ENCODE assay signal across 1 cellular context in the genomic region with DNA sequence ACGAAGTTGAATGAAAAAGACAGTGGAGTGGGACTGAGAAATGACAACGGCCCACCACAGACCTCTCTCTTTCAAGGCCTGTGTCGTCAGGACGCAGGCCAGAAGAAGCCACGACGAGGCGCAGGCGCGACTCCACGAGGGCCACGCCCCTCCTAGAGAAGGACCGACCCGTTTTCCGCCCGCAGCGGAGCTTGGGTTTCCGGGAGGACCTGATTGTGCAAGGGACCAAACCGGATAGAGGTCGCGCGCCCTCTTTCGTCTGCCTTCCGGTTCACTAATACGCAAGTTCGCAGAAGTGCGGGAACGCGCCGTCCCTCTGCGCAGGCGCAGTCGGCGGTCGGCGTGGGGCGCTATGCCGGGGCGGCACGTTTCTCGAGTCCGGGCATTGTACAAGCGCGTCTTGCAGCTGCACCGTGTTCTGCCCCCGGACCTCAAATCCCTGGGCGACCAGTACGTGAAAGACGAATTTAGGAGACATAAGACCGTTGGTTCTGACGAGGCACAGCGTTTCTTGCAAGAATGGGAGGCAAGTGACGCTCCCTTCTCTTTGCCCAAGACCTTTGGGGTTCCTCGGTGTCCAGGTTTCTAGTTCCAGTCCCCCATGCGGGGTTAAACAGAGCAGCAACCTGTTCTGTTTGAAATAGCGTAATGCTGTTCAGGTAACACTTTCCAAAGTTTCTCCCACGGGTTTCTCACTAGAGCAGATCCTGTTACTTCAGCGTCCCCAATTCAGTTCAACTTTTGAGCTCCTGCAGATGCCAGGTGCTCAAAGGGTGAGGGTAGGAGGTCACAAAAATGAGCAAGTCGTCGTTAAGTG.
TF ChIP-seq lines count a peak whose summit lies in the region.

A gene (plus strand): TSS at position 327 of the 817 bp plus-strand sequence. CDS start 26 bp downstream, at position 353.

TF ChIP-seq in H1, 55 proteins besides CTCF, POLR2A, EP300 and RAD21:
- TF ChIP-seq RFX5 (IDR thresholded peaks at IDR 0.05; ENCODE audit: borderline replicate concordance, low read depth, low read length) (0 out of 2 replicates have a peak, but pooled peaks have one; percentile 30), CTBP2 (IDR thresholded peaks at IDR 0.05; ENCODE audit: borderline replicate concordance, insufficient read depth, insufficient read length, low read length) (no peak), EGR1 (IDR thresholded peaks at IDR 0.05; ENCODE audit: borderline replicate concordance, low read depth, low read length) (0 out of 2 replicates have a peak, but pooled peaks have one; percentile 16), SP4 (IDR thresholded peaks at IDR 0.05; ENCODE audit: low read length) (peak; percentile 49; the same call in 1 of the 2 replicates), BACH1 (IDR thresholded peaks at IDR 0.05; ENCODE audit: low read length) (peak; percentile 53; the same call in 1 of the 2 replicates), KDM4A (IDR thresholded peaks at IDR 0.05; ENCODE audit: low read depth, low read length, severe bottlenecking) (peak; percentile 72), KDM1A (IDR thresholded peaks at IDR 0.05; ENCODE audit: borderline replicate concordance, low read length) (no peak), RNF2 (IDR thresholded peaks at IDR 0.05; ENCODE audit: borderline replicate concordance, low read depth, low read length, missing control alignments, poor library complexity, severe bottlenecking) (no peak), CEBPB (IDR thresholded peaks at IDR 0.05; ENCODE audit: low read depth, low read length) (peak; percentile 92), POU5F1 (IDR thresholded peaks at IDR 0.05; ENCODE audit: low read depth, low read length) (no peak), CBX8 (IDR thresholded peaks at IDR 0.05; ENCODE audit: borderline replicate concordance, low read depth, low read length) (no peak), TAF1 (IDR thresholded peaks at IDR 0.05; ENCODE audit: low read depth, low read length) (peak; percentile 92), NRF1 (IDR thresholded peaks at IDR 0.05; ENCODE audit: low read depth, low read length) (peak; percentile 66), GABPA (IDR thresholded peaks at IDR 0.05; ENCODE audit: borderline replicate concordance, insufficient read depth, low read length) (peak; percentile 98), ASH2L (IDR thresholded peaks at IDR 0.05; ENCODE audit: low read length) (peak; percentile 97), SIN3A (conservative IDR thresholded peaks at IDR 0.05 in 1 of 2, IDR thresholded peaks at IDR 0.05 in 1 of 2; ENCODE audit: low read depth in 1 of 2, low read length in 2 of 2) (peak; percentile 51 to 86; a peak in 2 of 4 replicates), YY1 (IDR thresholded peaks at IDR 0.05; ENCODE audit: low read depth, low read length) (peak; percentile 66), CHD2 (IDR thresholded peaks at IDR 0.05; ENCODE audit: low read length) (peak; percentile 64; the same call in 1 of the 2 replicates), RXRA (IDR thresholded peaks at IDR 0.05; ENCODE audit: insufficient read depth, low read depth, low read length) (no peak), FOSL1 (IDR thresholded peaks at IDR 0.05; ENCODE audit: insufficient read depth, low read depth, low read length) (no peak), TAF7 (optimal IDR thresholded peaks at IDR 0.05; ENCODE audit: borderline replicate concordance, low read depth, low read length) (peak; percentile 64), POLR2AphosphoS5 (IDR thresholded peaks at IDR 0.05; ENCODE audit: low read depth, low read length) (peak; percentile 96), TEAD4 (IDR thresholded peaks at IDR 0.05; ENCODE audit: low read depth, low read length) (peak; percentile 2; the same call in 1 of the 2 replicates), PHF8 (conservative IDR thresholded peaks at IDR 0.05; ENCODE audit: low read depth, low read length) (peak; percentile 92), RBBP5 (IDR thresholded peaks at IDR 0.05; ENCODE audit: borderline replicate concordance, low read depth, low read length) (peak; percentile 96), KDM5A (IDR thresholded peaks at IDR 0.05; ENCODE audit: low read length) (peak; percentile 46; the same call in 1 of the 2 replicates), TBP (IDR thresholded peaks at IDR 0.05; ENCODE audit: low read depth, low read length) (peak; percentile 79), CREB1 (IDR thresholded peaks at IDR 0.05) (peak; percentile 93), SIRT6 (IDR thresholded peaks at IDR 0.05; ENCODE audit: low read length) (no peak), JUND (IDR thresholded peaks at IDR 0.05; ENCODE audit: low read length) (peak; percentile 49; the same call in 1 of the 2 replicates), CHD1 (IDR thresholded peaks at IDR 0.05; ENCODE audit: low read depth, low read length) (no peak), SRF (IDR thresholded peaks at IDR 0.05; ENCODE audit: low read depth, low read length) (peak; percentile 63; the same call in 1 of the 2 replicates), JUN (IDR thresholded peaks at IDR 0.05; ENCODE audit: low read depth, low read length) (peak; percentile 32; the same call in 1 of the 2 replicates), SAP30 (IDR thresholded peaks at IDR 0.05; ENCODE audit: insufficient read depth, insufficient replicate concordance, low read length) (no peak), SP1 (IDR thresholded peaks at IDR 0.05; ENCODE audit: low read depth, low read length) (peak; percentile 87), HDAC2 (IDR thresholded peaks at IDR 0.05; ENCODE audit: borderline replicate concordance in 1 of 2, low read depth in 2 of 2, low read length in 2 of 2) (no peak), TCF12 (IDR thresholded peaks at IDR 0.05; ENCODE audit: low read depth, low read length) (0 out of 2 replicates have a peak, but pooled peaks have one; percentile 25), GTF2F1 (IDR thresholded peaks at IDR 0.05; ENCODE audit: borderline replicate concordance, low read depth, low read length) (0 out of 2 replicates have a peak, but pooled peaks have one; percentile 72)
- TF ChIP-seq, protein P1, sequence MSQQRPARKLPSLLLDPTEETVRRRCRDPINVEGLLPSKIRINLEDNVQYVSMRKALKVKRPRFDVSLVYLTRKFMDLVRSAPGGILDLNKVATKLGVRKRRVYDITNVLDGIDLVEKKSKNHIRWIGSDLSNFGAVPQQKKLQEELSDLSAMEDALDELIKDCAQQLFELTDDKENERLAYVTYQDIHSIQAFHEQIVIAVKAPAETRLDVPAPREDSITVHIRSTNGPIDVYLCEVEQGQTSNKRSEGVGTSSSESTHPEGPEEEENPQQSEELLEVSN (IDR thresholded peaks at IDR 0.05): peak; percentile 84
- TF ChIP-seq, protein P2, sequence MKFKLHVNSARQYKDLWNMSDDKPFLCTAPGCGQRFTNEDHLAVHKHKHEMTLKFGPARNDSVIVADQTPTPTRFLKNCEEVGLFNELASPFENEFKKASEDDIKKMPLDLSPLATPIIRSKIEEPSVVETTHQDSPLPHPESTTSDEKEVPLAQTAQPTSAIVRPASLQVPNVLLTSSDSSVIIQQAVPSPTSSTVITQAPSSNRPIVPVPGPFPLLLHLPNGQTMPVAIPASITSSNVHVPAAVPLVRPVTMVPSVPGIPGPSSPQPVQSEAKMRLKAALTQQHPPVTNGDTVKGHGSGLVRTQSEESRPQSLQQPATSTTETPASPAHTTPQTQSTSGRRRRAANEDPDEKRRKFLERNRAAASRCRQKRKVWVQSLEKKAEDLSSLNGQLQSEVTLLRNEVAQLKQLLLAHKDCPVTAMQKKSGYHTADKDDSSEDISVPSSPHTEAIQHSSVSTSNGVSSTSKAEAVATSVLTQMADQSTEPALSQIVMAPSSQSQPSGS (IDR thresholded peaks at IDR 0.05; ENCODE audit: low read length): no peak
- TF ChIP-seq, protein P3, sequence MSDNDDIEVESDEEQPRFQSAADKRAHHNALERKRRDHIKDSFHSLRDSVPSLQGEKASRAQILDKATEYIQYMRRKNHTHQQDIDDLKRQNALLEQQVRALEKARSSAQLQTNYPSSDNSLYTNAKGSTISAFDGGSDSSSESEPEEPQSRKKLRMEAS (IDR thresholded peaks at IDR 0.05): peak; percentile 88
- TF ChIP-seq, protein P4, sequence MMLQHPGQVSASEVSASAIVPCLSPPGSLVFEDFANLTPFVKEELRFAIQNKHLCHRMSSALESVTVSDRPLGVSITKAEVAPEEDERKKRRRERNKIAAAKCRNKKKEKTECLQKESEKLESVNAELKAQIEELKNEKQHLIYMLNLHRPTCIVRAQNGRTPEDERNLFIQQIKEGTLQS (IDR thresholded peaks at IDR 0.05; ENCODE audit: insufficient read depth, low read depth, low read length): no peak
TF ChIP-seq in H1: peak in this region for 29.
